In genomic region chr18:47251289-47252120, GRCh38 we compare ENCODE assay signal across 17 cellular contexts. TPM values are rescaled to one million over a fixed set of nuclear protein-coding genes. Genes with fewer than 3 reads are reported as not detected.
DNase-seq lines count a peak whose midpoint lies in the region; ATAC-seq, FAIRE-seq and TF ChIP-seq lines count a peak whose summit lies in the region.
"Had no signal": no experiment of that assay in that cellular context is flagged by ENCODE, and none has a peak within 500 bp of the region (broad histone marks: within the 10 kb centered on the region; RNA-seq: fewer than 3 reads in every experiment).

Gene SKOR2 (minus strand): TSS chr18:47251660. CDS start chr18:47249183, 2,477 bp downstream.

- H3K4me1 ChIP-seq in A549: no peaks in the 10 kb centered on the region
- H3K4me1 ChIP-seq: adrenal gland, Caco-2 had no signal

- ATAC-seq in A549: no peak
- ATAC-seq in T-cell (replicated peaks in 1 of 4): no peak
- ATAC-seq: left ventricle myocardium superior had no signal

- CTCF ChIA-PET in A549 (lab: Yijun Ruan, JAX) (interaction anchor here (1.0 kb wide), 1 partner anchor 47 kb away, joined by 3 read pairs; no protein-coding TSS in a partner anchor), T-cell (lab: Charles Lee) (no interaction called here)

- no peak within 1 kb of the TSS for H3K4me3 Mint-ChIP-seq in T-cell
- H3K4me3 Mint-ChIP-seq: HFFc6 had no signal

- no peaks in the 10 kb centered on the region for H3K36me3 Mint-ChIP-seq in T-cell

- H3K4me3 ChIP-seq in A549 (no peak within 1 kb of the TSS), WERI-Rb-1 (ENCODE audit: low read depth, low read length) (peak within 1 kb of the TSS; percentile 64)
- H3K4me3 ChIP-seq: adrenal gland had no signal

- no peak for TF ChIP-seq EP300 in A549 (IDR thresholded peaks at IDR 0.05)

- POLR2A ChIA-PET in A549 (lab: Yijun Ruan, JAX): no interaction called here
- POLR2A ChIA-PET in T-cell (lab: Charles Lee): no interaction called here

- peak within 1 kb of the TSS; percentile 19; the same call in 1 of the 3 replicates for H3K4me2 ChIP-seq in A549

- TF ChIP-seq POLR2A in A549 (IDR thresholded peaks at IDR 0.05; ENCODE audit: low read length): no peak

- H3K27ac ChIP-seq in A549 (no peak within 1 kb of the TSS), WERI-Rb-1 (no peak within 1 kb of the TSS)
- H3K27ac ChIP-seq: adrenal gland had no signal

- FAIRE-seq in A549 (lab: Jason Lieb, UNC): no peak

- H3K27ac Mint-ChIP-seq in T-cell: no peak within 1 kb of the TSS
- H3K27ac Mint-ChIP-seq: HFFc6 had no signal

- H3K27me3 ChIP-seq in WERI-Rb-1 (ENCODE audit: insufficient read depth, low read depth, severe bottlenecking): peaks cover 47% of the 10 kb centered on the region

- no peak for TF ChIP-seq CTCF in A549 (IDR thresholded peaks at IDR 0.05)
- TF ChIP-seq CTCF in WERI-Rb-1 (IDR thresholded peaks at IDR 0.05; ENCODE audit: low read depth, low read length): 0 out of 2 replicates have a peak, but pooled peaks have one; percentile 13

- no peak for TF ChIP-seq RAD21 in A549 (conservative IDR thresholded peaks at IDR 0.05 in 1 of 2, IDR thresholded peaks at IDR 0.05 in 1 of 2)

- H3K9me3 Mint-ChIP-seq in T-cell: peaks cover 0 to 5% (median 0%) of the 10 kb centered on the region in 3 donors

- H3K36me3 ChIP-seq in WERI-Rb-1: no peaks in the 10 kb centered on the region
- H3K36me3 ChIP-seq: adrenal gland had no signal

- peaks cover 0 to 9% (median 4%) of the 10 kb centered on the region in 3 donors for H3K4me1 Mint-ChIP-seq in T-cell

- H3K9me3 ChIP-seq in A549: no peaks in the 10 kb centered on the region
- peaks cover 9% of the 10 kb centered on the region for H3K9me3 ChIP-seq in WERI-Rb-1 (ENCODE audit: severe bottlenecking)
- H3K9me3 ChIP-seq: adrenal gland, Caco-2 had no signal

- H3K27me3 Mint-ChIP-seq in T-cell: peaks cover 64 to 77% of the 10 kb centered on the region in 2 donors

- DNase-seq in A549 (ENCODE audit: low read depth in 1 of 2, low spot score in 1 of 2): no peak
- peak; percentile 14 for DNase-seq in AG20443 (ENCODE audit: low spot score)
- peak; percentile 81 for DNase-seq in WERI-Rb-1
- DNase-seq in left kidney (ENCODE audit: low read depth, low spot score): peak; percentile 24
- DNase-seq in NOMO-1 treated with DMSO at 0.1 percent for 48 hours (lab: John Stamatoyannopoulos, UW; ENCODE audit: unreplicated experiment): no peak
- no peak for DNase-seq in foreskin melanocyte
- DNase-seq in T-cell: no peak
- DNase-seq: activated CD4-positive, CD25-positive, alpha-beta regulatory T cell; adrenal gland; Caco-2; dermis blood vessel endothelial cell; HFFc6; KG1; left ventricle myocardium superior; NCI-H446; nucleus accumbens; stimulated activated CD4-positive, alpha-beta T cell treated with anti-CD3 and anti-CD28 coated beads, Interleukin-2, amount 100 ng/mL, for 24 hours had no signal

- 28% methylated on average over 36 of the region's 55 CpGs for WGBS in A549 (ENCODE audit: missing lambda C conversion rate)

TF ChIP-seq in A549, 52 proteins besides CTCF, POLR2A, EP300 and RAD21:
- TF ChIP-seq EHF (CRISPR knock-in tag; IDR thresholded peaks at IDR 0.05) (no peak), HES2 (IDR thresholded peaks at IDR 0.05) (no peak), REST (IDR thresholded peaks at IDR 0.05) (no peak), TP53 (CRISPR knock-in tag; IDR thresholded peaks at IDR 0.05) (no peak), MYC (IDR thresholded peaks at IDR 0.05; ENCODE audit: borderline replicate concordance, low read length) (no peak), ATOH8 (CRISPR knock-in tag; IDR thresholded peaks at IDR 0.05; ENCODE audit: low read depth) (no peak), POLR2AphosphoS2 (conservative IDR thresholded peaks at IDR 0.05; ENCODE audit: low read length) (no peak), GATA3 (IDR thresholded peaks at IDR 0.05; ENCODE audit: borderline replicate concordance) (no peak), EHMT2 (IDR thresholded peaks at IDR 0.05; ENCODE audit: low read depth) (no peak), USF2 (IDR thresholded peaks at IDR 0.05) (no peak), HDAC2 (IDR thresholded peaks at IDR 0.05) (no peak), CHD4 (IDR thresholded peaks at IDR 0.05; ENCODE audit: borderline replicate concordance) (no peak), CBX8 (IDR thresholded peaks at IDR 0.05) (no peak), BCL3 (IDR thresholded peaks at IDR 0.05) (no peak), ZSCAN20 (CRISPR knock-in tag; IDR thresholded peaks at IDR 0.05) (no peak), HOXA7 (CRISPR knock-in tag; IDR thresholded peaks at IDR 0.05) (no peak), MAFK (IDR thresholded peaks at IDR 0.05; ENCODE audit: partially characterized antibody) (no peak)

RNA-seq across cellular contexts. Expression of gene SKOR2, which starts in this region (rescaled TPM):
- polyA plus RNA-seq in A549 (2011; rRNA removed) (not detected in 2 replicates), A549 (2017; fragmentation: RNase III; extraction: RNeasy Plus Mini Kit Qiagen cat#74134 plus additional on column Dnase treatment) (not detected in 3 replicates)
- polyA plus RNA-seq in A549 (2012; cell fraction: cytosol; rRNA removed): not detected in 2 replicates
- not detected in 2 replicates for polyA plus RNA-seq in A549 (2012; cell fraction: nucleus; rRNA removed)
- not detected in 2 replicates for polyA minus RNA-seq in A549 (2011; rRNA and poly(A)+ RNA removed)
- total RNA-seq in T-cell: not detected
- total RNA-seq: adrenal gland, Caco-2, dermis blood vessel endothelial cell, HFFc6, left ventricle myocardium superior had no signal
- polyA plus RNA-seq: adrenal gland had no signal

Comparison
In these comparisons a context has a peak if more than half of its experiments do, and no peak if none do; other contexts are left out.
1. DNase-seq: peak in AG20443 (single experiment), WERI-Rb-1 (single experiment) and left kidney (single experiment); none in A549 (0 of 2), NOMO-1 treated with DMSO at 0.1 percent for 48 hours (single experiment), foreskin melanocyte (single experiment) and T-cell (0 of 34).